In genomic region chr11:40542821-40543220, GRCh38 we compare ENCODE assay signal across 24 cellular contexts.
A peak's percentile ranks its signal among the peaks of the same experiment; 100 is the strongest.
DNase-seq lines count a peak whose midpoint lies in the region; ATAC-seq, FAIRE-seq and TF ChIP-seq lines count a peak whose summit lies in the region.
"Had no signal": no experiment of that assay in that cellular context is flagged by ENCODE, and none has a peak within 500 bp of the region (broad histone marks: within the 10 kb centered on the region; RNA-seq: fewer than 3 reads in every experiment).

No MANE protein-coding gene starts in this region.

- H3K36me3 Mint-ChIP-seq in neural crest cell (ENCODE audit: low read depth) (no peaks in the 10 kb centered on the region), endodermal cell (ENCODE audit: low read depth) (no peaks in the 10 kb centered on the region)
- H3K36me3 Mint-ChIP-seq in activated naive CD8-positive, alpha-beta T cell treated with anti-CD3 and anti-CD28 coated beads, Interleukin-2, amount 50 U/mL, for 24 hours (ENCODE audit: low read depth), result no peaks in the 10 kb centered on the region
- H3K36me3 Mint-ChIP-seq: CD14-positive monocyte; CD8-positive, alpha-beta memory T cell had no signal

- TF ChIP-seq POLR2A in HepG2 (IDR thresholded peaks at IDR 0.05; ENCODE audit: insufficient read depth in 1 of 2, low read depth in 2 of 2, low read length in 2 of 2) (no peak), right lobe of liver (IDR thresholded peaks at IDR 0.05) (no peak)

- POLR2A ChIA-PET in HepG2 (lab: Yijun Ruan, JAX), result no interaction called here

- H3K4me1 Mint-ChIP-seq in neural crest cell, result peaks cover 40% of the 10 kb centered on the region
- no peaks in the 10 kb centered on the region for H3K4me1 Mint-ChIP-seq in endodermal cell
- H3K4me1 Mint-ChIP-seq in activated naive CD8-positive, alpha-beta T cell treated with anti-CD3 and anti-CD28 coated beads, Interleukin-2, amount 50 U/mL, for 24 hours, result no peaks in the 10 kb centered on the region
- H3K4me1 Mint-ChIP-seq: CD14-positive monocyte; CD8-positive, alpha-beta memory T cell had no signal

- no peaks in the 10 kb centered on the region for H3K27me3 ChIP-seq in HepG2 (ENCODE audit: control insufficient read depth in 1 of 2, insufficient read depth in 2 of 2, low read length in 2 of 2)
- no peaks in the 10 kb centered on the region for H3K27me3 ChIP-seq in right lobe of liver
- H3K27me3 ChIP-seq in smooth muscle cell (ENCODE audit: low read depth), result no peaks in the 10 kb centered on the region
- H3K27me3 ChIP-seq in endodermal cell (ENCODE audit: control insufficient read depth, insufficient read depth, low read length, poor library complexity, severe bottlenecking), result no peaks in the 10 kb centered on the region
- H3K27me3 ChIP-seq: BE2C; BLaER1 treated with 17β-estradiol and CSF1 and Interleukin-3, amounts not matched to agents 10 nM and 100 nM had no signal

- H3K4me3 ChIP-seq in HepG2 (replicated peaks in 1 of 3; ENCODE audit: insufficient read depth in 1 of 3, low read depth in 2 of 3, low read length in 3 of 3), result no peak overlapping the region
- H3K4me3 ChIP-seq in right lobe of liver, result no peak overlapping the region
- H3K4me3 ChIP-seq in smooth muscle cell, result no peak overlapping the region
- no peak overlapping the region for H3K4me3 ChIP-seq in endodermal cell (ENCODE audit: low read length)
- H3K4me3 ChIP-seq: BLaER1 treated with 17β-estradiol and CSF1 and Interleukin-3, amounts not matched to agents 10 nM and 100 nM; GM23338 had no signal

- H3K27ac ChIP-seq in HepG2 (ENCODE audit: extremely low read length, insufficient read depth, low read length) (no peak overlapping the region), right lobe of liver (no peak overlapping the region), smooth muscle cell (ENCODE audit: low read depth) (peak overlapping the region; percentile 66), endodermal cell (ENCODE audit: low read depth, low read length) (no peak overlapping the region)
- H3K27ac ChIP-seq: 22Rv1; BLaER1 treated with 17β-estradiol and CSF1 and Interleukin-3, amounts not matched to agents 10 nM and 100 nM had no signal

- H3K4me3 Mint-ChIP-seq in neural crest cell (no peak overlapping the region), endodermal cell (no peak overlapping the region)
- H3K4me3 Mint-ChIP-seq in activated naive CD8-positive, alpha-beta T cell treated with anti-CD3 and anti-CD28 coated beads, Interleukin-2, amount 50 U/mL, for 24 hours, result no peak overlapping the region
- H3K4me3 Mint-ChIP-seq: CD14-positive monocyte; CD4-positive, alpha-beta T cell; CD8-positive, alpha-beta memory T cell; GM23338; H9 had no signal

- H2AFZ ChIP-seq in HepG2 (ENCODE audit: low read length) (no peak overlapping the region), smooth muscle cell (ENCODE audit: low read depth) (peak overlapping the region; percentile 53)
- H2AFZ ChIP-seq: GM23338 had no signal

- H3K4me1 ChIP-seq in HepG2 (ENCODE audit: insufficient read depth, low read length) (no peaks in the 10 kb centered on the region), right lobe of liver (no peaks in the 10 kb centered on the region), smooth muscle cell (ENCODE audit: low read depth) (no peaks in the 10 kb centered on the region), endodermal cell (ENCODE audit: control insufficient read depth, insufficient read depth, low read length) (no peaks in the 10 kb centered on the region)
- H3K4me1 ChIP-seq: BE2C had no signal

- in situ Hi-C loops in HepG2 (cut with HindIII; ENCODE audit: extremely low pct_ligation_motif_present, low pct_unique_long_range_greater_than_20kb), result no loop called here

- TF ChIP-seq CTCF in HepG2 (CRISPR knock-in tag; IDR thresholded peaks at IDR 0.05) (no peak), right lobe of liver (IDR thresholded peaks at IDR 0.05) (no peak), neural crest cell (conservative IDR thresholded peaks at IDR 0.05) (no peak), smooth muscle cell (IDR thresholded peaks at IDR 0.05; ENCODE audit: borderline replicate concordance, insufficient read depth, poor library complexity, severe bottlenecking) (no peak), endodermal cell (conservative IDR thresholded peaks at IDR 0.05) (no peak)

- no peak overlapping the region for H3K4me2 ChIP-seq in HepG2 (ENCODE audit: low read depth, low read length)
- peak overlapping the region; percentile 40 for H3K4me2 ChIP-seq in smooth muscle cell
- H3K4me2 ChIP-seq: BLaER1 treated with 17β-estradiol and CSF1 and Interleukin-3, amounts not matched to agents 10 nM and 100 nM; GM23338 had no signal

- H3K27ac Mint-ChIP-seq in neural crest cell (ENCODE audit: unreplicated experiment) (peak overlapping the region; percentile 94), endodermal cell (no peak overlapping the region)
- H3K27ac Mint-ChIP-seq in activated naive CD8-positive, alpha-beta T cell treated with anti-CD3 and anti-CD28 coated beads, Interleukin-2, amount 50 U/mL, for 24 hours, result no peak overlapping the region
- H3K27ac Mint-ChIP-seq: CD14-positive monocyte; CD4-positive, alpha-beta T cell; CD8-positive, alpha-beta memory T cell; GM23338 had no signal

- H3K9ac ChIP-seq in HepG2 (ENCODE audit: insufficient read depth, low read depth, low read length), result no peak overlapping the region
- H3K9ac ChIP-seq in smooth muscle cell (ENCODE audit: low read depth), result no peak overlapping the region
- H3K9ac ChIP-seq in endodermal cell (ENCODE audit: extremely low read depth, low read length, poor library complexity, severe bottlenecking), result no peak overlapping the region
- H3K9ac ChIP-seq: BLaER1 treated with 17β-estradiol and CSF1 and Interleukin-3, amounts not matched to agents 10 nM and 100 nM had no signal

- DNase-seq in HepG2 (ENCODE audit: low spot score), result no peak
- no peak for DNase-seq in right lobe of liver
- DNase-seq in neural crest cell (ENCODE audit: low read depth, low spot score), result no peak
- no peak for DNase-seq in smooth muscle cell (lab: John Stamatoyannopoulos, UW; ENCODE audit: unreplicated experiment)
- DNase-seq in endodermal cell, result no peak
- no peak for DNase-seq in activated naive CD8-positive, alpha-beta T cell treated with anti-CD3 and anti-CD28 coated beads, Interleukin-2, amount 50 U/mL, for 24 hours
- DNase-seq: ACHN; AML-193; BE2C; CD4-positive, alpha-beta T cell; CD8-positive, alpha-beta memory T cell; DMS 273 treated with DMSO at 0.1 percent for 48 hours; DMS79 treated with DMSO at 0.1 percent for 48 hours; GF-D8; H9 had no signal

- no peaks in the 10 kb centered on the region for H3K36me3 ChIP-seq in HepG2 (replicated peaks in 1 of 2; ENCODE audit: control insufficient read depth in 1 of 2, insufficient read depth in 2 of 2, low read length in 2 of 2)
- no peaks in the 10 kb centered on the region for H3K36me3 ChIP-seq in right lobe of liver
- H3K36me3 ChIP-seq in smooth muscle cell (ENCODE audit: low read depth), result no peaks in the 10 kb centered on the region
- H3K36me3 ChIP-seq in endodermal cell (ENCODE audit: control insufficient read depth, insufficient read depth, low read length), result no peaks in the 10 kb centered on the region
- H3K36me3 ChIP-seq: BE2C; BLaER1 treated with 17β-estradiol and CSF1 and Interleukin-3, amounts not matched to agents 10 nM and 100 nM had no signal

- peaks cover 53% of the 10 kb centered on the region for H3K9me3 ChIP-seq in HepG2 (ENCODE audit: low read length)
- H3K9me3 ChIP-seq in right lobe of liver, result no peaks in the 10 kb centered on the region
- no peaks in the 10 kb centered on the region for H3K9me3 ChIP-seq in smooth muscle cell (replicated peaks; ENCODE audit: low read depth)
- H3K9me3 ChIP-seq in endodermal cell (ENCODE audit: control insufficient read depth, low read length), result no peaks in the 10 kb centered on the region
- H3K9me3 ChIP-seq: BE2C; BLaER1 treated with 17β-estradiol and CSF1 and Interleukin-3, amounts not matched to agents 10 nM and 100 nM had no signal

- H3K9me3 Mint-ChIP-seq in neural crest cell, result no peaks in the 10 kb centered on the region
- no peaks in the 10 kb centered on the region for H3K9me3 Mint-ChIP-seq in endodermal cell
- peaks cover 22% of the 10 kb centered on the region for H3K9me3 Mint-ChIP-seq in activated naive CD8-positive, alpha-beta T cell treated with anti-CD3 and anti-CD28 coated beads, Interleukin-2, amount 50 U/mL, for 24 hours
- H3K9me3 Mint-ChIP-seq: GM23338, H9 had no signal

- H3K79me2 ChIP-seq in HepG2 (ENCODE audit: insufficient read depth, low read length) (no peaks in the 10 kb centered on the region), smooth muscle cell (ENCODE audit: low read depth) (no peaks in the 10 kb centered on the region)

- peaks cover 5% of the 10 kb centered on the region for H3F3A ChIP-seq in smooth muscle cell (ENCODE audit: low read depth)

- FAIRE-seq in HepG2 (lab: Jason Lieb, UNC), result no peak
- FAIRE-seq: A204.1, D721Med, GM12891, GM18507 had no signal

- no peak for TF ChIP-seq EP300 in HepG2 (IDR thresholded peaks at IDR 0.05; ENCODE audit: low read depth in 2 of 2, low read length in 2 of 2)
- TF ChIP-seq EP300 in HepG2 (CRISPR knock-in tag; IDR thresholded peaks at IDR 0.05; ENCODE audit: borderline replicate concordance), result no peak

- H4K20me1 ChIP-seq in HepG2 (ENCODE audit: insufficient read depth, low read length) (no peaks in the 10 kb centered on the region), smooth muscle cell (ENCODE audit: low read depth) (no peaks in the 10 kb centered on the region)
- H4K20me1 ChIP-seq: BLaER1 treated with 17β-estradiol and CSF1 and Interleukin-3, amounts not matched to agents 10 nM and 100 nM had no signal

- H3K27me3 Mint-ChIP-seq in neural crest cell (ENCODE audit: low read depth) (no peaks in the 10 kb centered on the region), endodermal cell (ENCODE audit: insufficient read depth) (no peaks in the 10 kb centered on the region)
- no peaks in the 10 kb centered on the region for H3K27me3 Mint-ChIP-seq in activated naive CD8-positive, alpha-beta T cell treated with anti-CD3 and anti-CD28 coated beads, Interleukin-2, amount 50 U/mL, for 24 hours
- H3K27me3 Mint-ChIP-seq: CD4-positive, alpha-beta T cell; CD8-positive, alpha-beta memory T cell had no signal

- CTCF ChIA-PET in HepG2 (lab: Yijun Ruan, JAX; ENCODE audit: low intra/inter-chr PET ratio, low total read pairs), result no interaction called here

- BruUV-seq in HepG2 (replicated peaks; lab: Mats Ljungman, UMichigan), result no TSS peak

- TF ChIP-seq RAD21 in HepG2 (CRISPR knock-in tag; IDR thresholded peaks at IDR 0.05), result no peak

- no peak for ATAC-seq in HepG2
- ATAC-seq in right lobe of liver, result no peak
- ATAC-seq in activated naive CD8-positive, alpha-beta T cell treated with anti-CD3 and anti-CD28 coated beads, Interleukin-2, amount 50 U/mL, for 24 hours, result no peak
- ATAC-seq: GM23338, HCT116 had no signal

- intact Hi-C loops in HepG2 (cut with micrococcal nuclease; ENCODE audit: unreplicated experiment) (no loop called here), right lobe of liver (cut with DNase I) (no loop called here)

- WGBS in HepG2 (ENCODE audit: low lambda C conversion rate), result 0% methylated on average over 1 of the region's 1 CpG
- whole genome bisulfite sequencing in right lobe of liver (ENCODE audit: insufficient coverage, low coverage, low lambda C conversion rate, missing lambda C conversion rate), result 77% methylated on average over 1 of the region's 1 CpG
- 32% methylated on average over 1 of the region's 1 CpG for WGBS in smooth muscle cell (ENCODE audit: low lambda C conversion rate)
- WGBS in endodermal cell (ENCODE audit: insufficient coverage in 1 of 2, insufficient read length in 1 of 2), 2 experiments, result 100% methylated on average over 1 of the region's 1 CpG; no CpG with 5 or more reads in 1 of the 2 experiments
